ENCODE assay signal across 7 cellular contexts in genomic region chr16:27232061-27232841, GRCh38. TPM values are rescaled to one million over a fixed set of nuclear protein-coding genes. Genes with fewer than 3 reads are reported as not detected.
A peak's percentile ranks its signal among the peaks of the same experiment; 100 is the strongest.
DNase-seq lines count a peak whose midpoint lies in the region; ATAC-seq, FAIRE-seq and TF ChIP-seq lines count a peak whose summit lies in the region.

No MANE protein-coding gene starts in this region.

- H3K27ac ChIP-seq in KOPT-K1 (ENCODE audit: low read depth, low read length, poor library complexity, severe bottlenecking), result peak overlapping the region; percentile 98
- no peak overlapping the region; the same call in 1 of the 2 replicates for H3K27ac ChIP-seq in GM12878 (ENCODE audit: control insufficient read depth, insufficient read depth)

- H3K4me2 ChIP-seq in GM12878 (ENCODE audit: control insufficient read depth, insufficient read depth), result peak overlapping the region; percentile 53

- H3K4me1 ChIP-seq in GM12878 (ENCODE audit: control insufficient read depth, insufficient read depth, low read length), result peaks cover 48% of the 10 kb centered on the region

- no peak for TF ChIP-seq POLR2A in GM12878 (IDR thresholded peaks at IDR 0.05; ENCODE audit: low read depth, low read length)

- H3K4me1 Mint-ChIP-seq in HFFc6 (ENCODE audit: low read depth), result peaks cover 22% of the 10 kb centered on the region

- H3K9ac ChIP-seq in GM12878 (ENCODE audit: control insufficient read depth, insufficient read depth, low read length), result no peak overlapping the region; the same call in 1 of the 2 replicates

- no peak overlapping the region for H3K4me3 ChIP-seq in GM12878

- TF ChIP-seq CTCF in GM12878 (IDR thresholded peaks at IDR 0.05 in 2 of 3, conservative IDR thresholded peaks at IDR 0.05 in 1 of 3; ENCODE audit: control insufficient read depth in 2 of 3, extremely low read depth in 1 of 3, insufficient read depth in 1 of 3, low read depth in 3 of 3, low read length in 3 of 3), result no peak
- TF ChIP-seq CTCF in HFFc6 (IDR thresholded peaks at IDR 0.05), result no peak

- H3K36me3 ChIP-seq in KOPT-K1 (ENCODE audit: insufficient read depth, low read length) (peaks cover 12% of the 10 kb centered on the region; the same call in 1 of the 2 replicates), GM12878 (ENCODE audit: control insufficient read depth in 2 of 2, insufficient read depth in 2 of 2, low read length in 1 of 2) (peaks cover 1 to 3% of the 10 kb centered on the region in 2 experiments)

- H4K20me1 ChIP-seq in GM12878 (ENCODE audit: control insufficient read depth, insufficient read depth), result no peaks in the 10 kb centered on the region

- in situ Hi-C loops in GM12878 (cut with MboI), result loop anchor here (5.0 kb wide), 2 partner anchors 140 to 225 kb away; no protein-coding TSS in a partner anchor

- DNase-seq in GM12878 (ENCODE audit: low read depth, low spot score) (peak; percentile 66), NCI-H1694 treated with DMSO at 0.1 percent for 48 hours (lab: John Stamatoyannopoulos, UW) (no peak), COR-L47 (lab: John Stamatoyannopoulos, UW) (no peak), HFFc6 (no peak)
- peak; percentile 73 for DNase-seq in stimulated activated naive CD8-positive, alpha-beta T cell treated with anti-CD3 and anti-CD28 coated beads, Interleukin-15, Interleukin-2, amounts not matched to agents 100 U/mL and 50 U/mL, for 24 hours

- FAIRE-seq in GM12878 (lab: Jason Lieb, UNC), result peak; percentile 13

- no peaks in the 10 kb centered on the region for H3K27me3 Mint-ChIP-seq in HFFc6 (ENCODE audit: insufficient read depth)

- intact Hi-C loops in GM12878 (cut with micrococcal nuclease; ENCODE audit: unreplicated experiment), result no loop called here

- no TSS peak for BruUV-seq in GM12878 (replicated peaks; lab: Mats Ljungman, UMichigan)

- SMC1A ChIA-PET in GM12878 (lab: Charles Lee; ENCODE audit: uncharacterized antibody, unreplicated experiment), result interaction anchor here (0.6 to 2.3 kb wide), 13 partner anchors 26 to 169 kb away, joined by 3 to 14 read pairs (median 4); partner anchors contain the start of gene KDM8

- no peaks in the 10 kb centered on the region for H3K79me2 ChIP-seq in GM12878 (ENCODE audit: control insufficient read depth, insufficient read depth, low read length)

- no peak overlapping the region for H3K27ac Mint-ChIP-seq in HFFc6

- TF ChIP-seq EP300 in GM12878 (IDR thresholded peaks at IDR 0.05; ENCODE audit: borderline replicate concordance in 1 of 2, control insufficient read depth in 1 of 2, low read depth in 2 of 2, low read length in 2 of 2), result peak in 1 of 2 experiments; percentile 65; a peak in 2 of 4 replicates

- H3K9me3 ChIP-seq in KOPT-K1 (ENCODE audit: insufficient read depth, low read length, poor library complexity, severe bottlenecking) (no peaks in the 10 kb centered on the region), GM12878 (replicated peaks; ENCODE audit: control insufficient read depth, insufficient read depth, low read length) (no peaks in the 10 kb centered on the region)

- TF ChIP-seq RAD21 in GM12878 (IDR thresholded peaks at IDR 0.05; ENCODE audit: insufficient read depth, low read depth, low read length), result no peak

- RAD21 ChIA-PET in GM12878 (lab: Charles Lee; ENCODE audit: unreplicated experiment), result interaction anchor here (0.8 to 2.4 kb wide), 17 partner anchors 11 to 219 kb away, joined by 3 to 13 read pairs (median 5); partner anchors contain the start of gene KDM8

- H2AFZ ChIP-seq in GM12878 (ENCODE audit: control insufficient read depth, low read depth, low read length), result no peak overlapping the region

- WGBS in GM12878 (ENCODE audit: insufficient coverage, insufficient replicate concordance, low lambda C conversion rate, missing lambda C conversion rate), result 40% methylated on average over 24 of the region's 24 CpGs

- CTCF ChIA-PET in GM12878 (lab: Yijun Ruan, JAX), result interaction anchor here (0.6 to 11.7 kb wide), 13 partner anchors 16 to 224 kb away, joined by 3 to 259 read pairs (median 4); no protein-coding TSS in a partner anchor

- ATAC-seq in GM21381 (IDR thresholded peaks at IDR 0.05; ENCODE audit: unreplicated experiment), result peak; percentile 62
- ATAC-seq in GM12878, result peak; percentile 61
- ATAC-seq in stimulated activated naive CD8-positive, alpha-beta T cell treated with anti-CD3 and anti-CD28 coated beads, Interleukin-15, Interleukin-2, amounts not matched to agents 100 U/mL and 50 U/mL, for 24 hours, result peak; percentile 38

- H3K36me3 Mint-ChIP-seq in HFFc6 (ENCODE audit: low read depth), result 0 out of 2 replicates have a peak, but pooled peaks cover 9% of the 10 kb centered on the region

- H3K27me3 ChIP-seq in GM12878 (replicated peaks in 1 of 2; ENCODE audit: control insufficient read depth in 2 of 2, insufficient read depth in 2 of 2, low read length in 1 of 2), result no peaks in the 10 kb centered on the region

- H3K9me3 Mint-ChIP-seq in HFFc6, result no peaks in the 10 kb centered on the region

- POLR2A ChIA-PET in GM12878 (lab: Charles Lee), result interaction anchor here (0.6 to 1.1 kb wide), 3 partner anchors 10 to 135 kb away, joined by 3 to 4 read pairs (median 4); no protein-coding TSS in a partner anchor

- no peak overlapping the region for H3K4me3 Mint-ChIP-seq in HFFc6

TF ChIP-seq in GM12878, 131 proteins besides CTCF, POLR2A, EP300 and RAD21 (continues in another document):
- TF ChIP-seq MEF2A (IDR thresholded peaks at IDR 0.05; ENCODE audit: insufficient read depth, low read depth, low read length), result 0 out of 2 replicates have a peak, but pooled peaks have one; percentile 16
- TF ChIP-seq CHD1 (IDR thresholded peaks at IDR 0.05; ENCODE audit: low read depth, low read length), result no peak
- 0 out of 2 replicates have a peak, but pooled peaks have one; percentile 41 for TF ChIP-seq MXI1 (IDR thresholded peaks at IDR 0.05; ENCODE audit: low read depth, low read length)
- TF ChIP-seq, protein P1, sequence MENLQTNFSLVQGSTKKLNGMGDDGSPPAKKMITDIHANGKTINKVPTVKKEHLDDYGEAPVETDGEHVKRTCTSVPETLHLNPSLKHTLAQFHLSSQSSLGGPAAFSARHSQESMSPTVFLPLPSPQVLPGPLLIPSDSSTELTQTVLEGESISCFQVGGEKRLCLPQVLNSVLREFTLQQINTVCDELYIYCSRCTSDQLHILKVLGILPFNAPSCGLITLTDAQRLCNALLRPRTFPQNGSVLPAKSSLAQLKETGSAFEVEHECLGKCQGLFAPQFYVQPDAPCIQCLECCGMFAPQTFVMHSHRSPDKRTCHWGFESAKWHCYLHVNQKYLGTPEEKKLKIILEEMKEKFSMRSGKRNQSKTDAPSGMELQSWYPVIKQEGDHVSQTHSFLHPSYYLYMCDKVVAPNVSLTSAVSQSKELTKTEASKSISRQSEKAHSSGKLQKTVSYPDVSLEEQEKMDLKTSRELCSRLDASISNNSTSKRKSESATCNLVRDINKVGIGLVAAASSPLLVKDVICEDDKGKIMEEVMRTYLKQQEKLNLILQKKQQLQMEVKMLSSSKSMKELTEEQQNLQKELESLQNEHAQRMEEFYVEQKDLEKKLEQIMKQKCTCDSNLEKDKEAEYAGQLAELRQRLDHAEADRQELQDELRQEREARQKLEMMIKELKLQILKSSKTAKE (IDR thresholded peaks at IDR 0.05; ENCODE audit: low read depth, poor library complexity, severe bottlenecking), result peak; percentile 63

RNA-seq across cellular contexts. Expression of gene KDM8, which starts 28.9 kb away (rescaled TPM):
- total RNA-seq in GM12878 (2013; cell fraction: nucleolus; rRNA removed), result 25.2 and 27.7 TPM in 2 replicates
- 6.9 and 8.9 TPM in 2 replicates for total RNA-seq in GM12878 (2014; rRNA removed)
- total RNA-seq in GM12878 (2014; rRNA removed; fragmentation: Illumina TruSeq; extraction: Trizol), result 4.1 and 4.2 TPM in 2 replicates
- total RNA-seq in GM12878 (2021), result 6.6 and 7.8 TPM in 2 replicates
- polyA plus RNA-seq in GM12878 (2011; ENCODE audit: low read depth), result 1.5 TPM
- polyA plus RNA-seq in GM12878 (2011; rRNA removed), result 2.8 and 6.1 TPM in 2 replicates
- 6.8 and 14.6 TPM in 2 replicates for polyA plus RNA-seq in GM12878 (2011; cell fraction: cytosol; rRNA removed)
- 12.3 and 14.7 TPM in 2 replicates for polyA plus RNA-seq in GM12878 (2011; cell fraction: nucleus; rRNA removed)
- 2.6 TPM in 2 replicates for polyA plus RNA-seq in GM12878 (2012)
- 3.9 and 4.1 TPM in 2 replicates for polyA plus RNA-seq in GM12878 (2014; fragmentation: Illumina TruSeq; extraction: Trizol)
- polyA plus RNA-seq in GM12878 (2014; fragmentation: Nextera tagmentation; extraction: Ambion mirVana), result 1 to 10 TPM in 1 of 2 experiments, under 1 TPM in 1; 0.79 to 1.3 TPM
- polyA plus RNA-seq in GM12878 (2014; rRNA removed), result 5.5 and 7.3 TPM in 2 replicates
- 1 to 10 TPM; 8.0 to 8.7 TPM for polyA plus RNA-seq in GM12878 (2016; fragmentation: Nextera tagmentation; extraction: Ambion mirVana)
- polyA minus RNA-seq in GM12878 (2011; rRNA and poly(A)+ RNA removed), result 5.4 and 15.9 TPM in 2 replicates
- polyA minus RNA-seq in GM12878 (2011; cell fraction: cytosol; rRNA and poly(A)+ RNA removed), result 2.1 and 2.9 TPM in 2 replicates
- 6.6 and 10.4 TPM in 2 replicates for polyA minus RNA-seq in GM12878 (2011; cell fraction: nucleus; rRNA and poly(A)+ RNA removed)
- 1 to 10 TPM; 4.1 to 5.8 (median 4.9) TPM for total RNA-seq in HFFc6 (2021; fragmentation: NEBNext Ultra II Directional; extraction: Animal tissue kit (Norgen Biotek cat#: 25700))

RNA-seq across cellular contexts. Expression of gene NSMCE1, which starts 36.3 kb away (rescaled TPM):
- 24.2 and 43.2 TPM in 2 replicates for total RNA-seq in GM12878 (2013; cell fraction: nucleolus; rRNA removed)
- total RNA-seq in GM12878 (2014; rRNA removed), result 62.8 and 69.0 TPM in 2 replicates
- 63.8 and 66.7 TPM in 2 replicates for total RNA-seq in GM12878 (2014; rRNA removed; fragmentation: Illumina TruSeq; extraction: Trizol)
- 62.4 and 66.5 TPM in 2 replicates for total RNA-seq in GM12878 (2021)
- polyA plus RNA-seq in GM12878 (2011; ENCODE audit: low read depth), result 55.0 TPM
- 51.7 and 54.0 TPM in 2 replicates for polyA plus RNA-seq in GM12878 (2011; rRNA removed)
- polyA plus RNA-seq in GM12878 (2011; cell fraction: cytosol; rRNA removed), result 47.5 and 49.5 TPM in 2 replicates
- 22.6 and 25.4 TPM in 2 replicates for polyA plus RNA-seq in GM12878 (2011; cell fraction: nucleus; rRNA removed)
- 68.4 and 73.3 TPM in 2 replicates for polyA plus RNA-seq in GM12878 (2012)
- polyA plus RNA-seq in GM12878 (2014; fragmentation: Illumina TruSeq; extraction: Trizol), result 52.4 and 79.0 TPM in 2 replicates
- 100 to 1,000 TPM; 168 to 214 TPM for polyA plus RNA-seq in GM12878 (2014; fragmentation: Nextera tagmentation; extraction: Ambion mirVana)
- polyA plus RNA-seq in GM12878 (2014; rRNA removed), result 59.4 and 62.6 TPM in 2 replicates
- polyA plus RNA-seq in GM12878 (2016; fragmentation: Nextera tagmentation; extraction: Ambion mirVana), result 100 to 1,000 TPM; 110 to 120 TPM
- 39.8 and 45.0 TPM in 2 replicates for polyA minus RNA-seq in GM12878 (2011; rRNA and poly(A)+ RNA removed)
- 11.5 and 16.8 TPM in 2 replicates for polyA minus RNA-seq in GM12878 (2011; cell fraction: cytosol; rRNA and poly(A)+ RNA removed)
- polyA minus RNA-seq in GM12878 (2011; cell fraction: nucleus; rRNA and poly(A)+ RNA removed), result 16.3 and 23.2 TPM in 2 replicates
- total RNA-seq in HFFc6 (2021; fragmentation: NEBNext Ultra II Directional; extraction: Animal tissue kit (Norgen Biotek cat#: 25700)), result 10 to 100 TPM; 63.6 to 71.3 (median 66.5) TPM

Comparison
In these comparisons a context has a peak if more than half of its experiments do, and no peak if none do; other contexts are left out.
1. DNase-seq: peak in GM12878 (single experiment) and stimulated activated naive CD8-positive, alpha-beta T cell treated with anti-CD3 and anti-CD28 coated beads, Interleukin-15, Interleukin-2, amounts not matched to agents 100 U/mL and 50 U/mL, for 24 hours (single experiment); none in NCI-H1694 treated with DMSO at 0.1 percent for 48 hours (single experiment), COR-L47 (single experiment) and HFFc6 (single experiment).
2. Peak in every context shown above with its lines, with median percentiles within 50 percentile points of each other: ATAC-seq.